Comparison of ENCODE assay signal across 8 cellular contexts in the genomic region with DNA sequence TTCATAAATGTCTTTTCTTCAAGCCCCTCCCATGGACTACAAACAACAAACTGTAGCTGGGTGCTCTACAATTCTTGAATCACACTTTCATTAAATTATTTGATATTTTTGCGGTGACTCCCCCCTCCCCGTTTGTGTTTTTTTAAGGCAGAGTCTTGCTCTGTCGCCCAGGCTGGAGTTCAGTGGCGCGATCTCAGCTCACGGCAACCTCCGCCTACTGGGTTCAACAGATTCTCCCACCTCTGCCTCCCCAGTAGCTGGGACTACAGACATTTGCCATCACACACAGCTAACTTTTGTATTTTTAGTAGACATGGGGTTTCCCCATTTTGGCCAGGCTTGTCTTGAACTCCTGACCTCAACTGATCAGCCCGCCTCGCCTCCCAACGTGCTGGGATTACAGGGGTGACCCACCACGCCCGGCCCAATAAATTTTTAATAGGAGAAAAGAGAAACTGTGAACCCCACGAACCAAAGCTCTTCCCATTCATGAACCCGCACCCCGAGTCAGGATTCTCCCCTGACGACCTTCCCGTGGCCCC. TPM values are rescaled to one million over a fixed set of nuclear protein-coding genes. Genes with fewer than 3 reads are reported as not detected.
DNase-seq lines count a peak whose midpoint lies in the region; ATAC-seq, FAIRE-seq and TF ChIP-seq lines count a peak whose summit lies in the region.

No MANE protein-coding gene starts in this region.

- H3K9me3 Mint-ChIP-seq in H9 (peaks cover 53 to 63% of the 10 kb centered on the region in 2 experiments), glutamatergic neuron (ENCODE audit: unreplicated experiment) (peaks cover 14% of the 10 kb centered on the region)
- peaks cover 41% of the 10 kb centered on the region for H3K9me3 Mint-ChIP-seq in activated CD4-positive, alpha-beta T cell treated with anti-CD3 and anti-CD28 coated beads, Interleukin-2, amount 10 ng/mL, durations not matched to agents 7 days and 5 days
- H3K9me3 Mint-ChIP-seq in stimulated activated naive B cell treated with anti-CD40 and anti-IgM and Interleukin-4, amounts not matched to agents 10 μg/mL and 1 μg/mL and 100 μg/mL, for 72 hours, result peaks cover 0 to 9% of the 10 kb centered on the region in 2 donors

- no peaks in the 10 kb centered on the region for H3K4me1 ChIP-seq in H9 (ENCODE audit: insufficient read depth, low read length)

- H3K27me3 ChIP-seq in H9 (ENCODE audit: insufficient read depth, low read length), result no peaks in the 10 kb centered on the region

- no peak overlapping the region for H2BK120ac ChIP-seq in H9 (ENCODE audit: low read depth, low read length, poor library complexity, severe bottlenecking)

- H2AK5ac ChIP-seq in H9 (ENCODE audit: insufficient read length, low read length), result no peak overlapping the region

- H3K14ac ChIP-seq in H9 (ENCODE audit: insufficient read depth, low read length), result peak overlapping the region; percentile 37; the same call in 1 of the 2 replicates

- H3K36me3 Mint-ChIP-seq in H9 (ENCODE audit: insufficient read depth in 1 of 3, low read depth in 3 of 3), result peaks cover 7 to 33% (median 22%) of the 10 kb centered on the region in 3 experiments; a peak in 6 of 7 replicates
- peaks cover 70% of the 10 kb centered on the region for H3K36me3 Mint-ChIP-seq in activated CD4-positive, alpha-beta T cell treated with anti-CD3 and anti-CD28 coated beads, Interleukin-2, amount 10 ng/mL, durations not matched to agents 7 days and 5 days (ENCODE audit: low read depth)
- peaks cover 15% of the 10 kb centered on the region for H3K36me3 Mint-ChIP-seq in glutamatergic neuron (ENCODE audit: unreplicated experiment)
- peaks cover 42 to 53% of the 10 kb centered on the region in 2 donors for H3K36me3 Mint-ChIP-seq in stimulated activated naive B cell treated with anti-CD40 and anti-IgM and Interleukin-4, amounts not matched to agents 10 μg/mL and 1 μg/mL and 100 μg/mL, for 72 hours

- CTCF ChIA-PET in activated CD4-positive, alpha-beta T cell treated with anti-CD3 and anti-CD28 coated beads, Interleukin-2, amount 10 ng/mL, durations not matched to agents 7 days and 5 days (lab: Charles Lee), result interaction anchor here (1.0 to 2.0 kb wide), 6 partner anchors 11 to 289 kb away, joined by 3 to 9 read pairs (median 4); a partner anchor contains a TSS

- H3K9ac ChIP-seq in H9 (ENCODE audit: extremely low read depth, insufficient read length, low read length), result peak overlapping the region; percentile 97

- no CpG with 5 or more reads among the region's 17 CpGs for WGBS in H9 (ENCODE audit: extremely low coverage, insufficient read length, low lambda C conversion rate)

- H3K4me3 Mint-ChIP-seq in H9 (peak overlapping the region; percentile 82 to 96), glutamatergic neuron (ENCODE audit: unreplicated experiment) (peak overlapping the region; percentile 99)
- H3K4me3 Mint-ChIP-seq in activated CD4-positive, alpha-beta T cell treated with anti-CD3 and anti-CD28 coated beads, Interleukin-2, amount 10 ng/mL, durations not matched to agents 7 days and 5 days, result peak overlapping the region; percentile 100
- H3K4me3 Mint-ChIP-seq in stimulated activated naive B cell treated with anti-CD40 and anti-IgM and Interleukin-4, amounts not matched to agents 10 μg/mL and 1 μg/mL and 100 μg/mL, for 72 hours, result peak overlapping the region; percentile 96 to 98

- no peak overlapping the region for H3K23ac ChIP-seq in H9 (ENCODE audit: insufficient read length, low read depth, low read length)

- peaks cover 3% of the 10 kb centered on the region for H3K23me2 ChIP-seq in H9 (ENCODE audit: insufficient read length, low read depth, low read length, poor library complexity, severe bottlenecking)

- POLR2A ChIA-PET in activated CD4-positive, alpha-beta T cell treated with anti-CD3 and anti-CD28 coated beads, Interleukin-2, amount 10 ng/mL, durations not matched to agents 7 days and 5 days (lab: Charles Lee), result interaction anchor here (0.5 to 1.9 kb wide), 8 partner anchors 45 to 346 kb away, joined by 3 to 10 read pairs (median 3); a partner anchor contains a TSS

- no peaks in the 10 kb centered on the region for H4K20me1 ChIP-seq in H9 (ENCODE audit: control insufficient read depth, insufficient read depth, insufficient read length)

- no peaks in the 10 kb centered on the region; the same call in 1 of the 2 replicates for H3K79me2 ChIP-seq in H9 (ENCODE audit: insufficient read depth, low read length)

- no peak overlapping the region for H2BK5ac ChIP-seq in H9 (ENCODE audit: insufficient read length, low read length)

- no peak for FAIRE-seq in HTR-8/SVneo (lab: Jason Lieb, UNC)

- H2BK12ac ChIP-seq in H9 (ENCODE audit: insufficient read length, low read depth, low read length), result no peak overlapping the region

- H4K8ac ChIP-seq in H9 (replicated peaks; ENCODE audit: insufficient read length, low read depth, low read length), result no peak overlapping the region

- H3K79me1 ChIP-seq in H9 (ENCODE audit: insufficient read depth, low read depth, low read length, poor library complexity, severe bottlenecking), result peaks cover 2% of the 10 kb centered on the region

- H3K4me1 Mint-ChIP-seq in H9 (no peaks in the 10 kb centered on the region), glutamatergic neuron (ENCODE audit: low read depth, unreplicated experiment) (peaks cover 6% of the 10 kb centered on the region)
- H3K4me1 Mint-ChIP-seq in activated CD4-positive, alpha-beta T cell treated with anti-CD3 and anti-CD28 coated beads, Interleukin-2, amount 10 ng/mL, durations not matched to agents 7 days and 5 days, result peaks cover 39% of the 10 kb centered on the region
- peaks cover 27 to 58% of the 10 kb centered on the region in 2 donors for H3K4me1 Mint-ChIP-seq in stimulated activated naive B cell treated with anti-CD40 and anti-IgM and Interleukin-4, amounts not matched to agents 10 μg/mL and 1 μg/mL and 100 μg/mL, for 72 hours

- H3K9me3 ChIP-seq in H9 (ENCODE audit: control insufficient read depth, low read depth, low read length), result no peaks in the 10 kb centered on the region

- H3K56ac ChIP-seq in H9 (ENCODE audit: insufficient read length, low read depth, low read length), result no peak overlapping the region

- H4K5ac ChIP-seq in H9 (ENCODE audit: insufficient read length, low read depth, low read length), result no peak overlapping the region

- H3K27ac Mint-ChIP-seq in H9, result peak overlapping the region; percentile 84 to 94 (median 85); a peak in 5 of 7 replicates
- peak overlapping the region; percentile 99 for H3K27ac Mint-ChIP-seq in activated CD4-positive, alpha-beta T cell treated with anti-CD3 and anti-CD28 coated beads, Interleukin-2, amount 10 ng/mL, durations not matched to agents 7 days and 5 days
- peak overlapping the region; percentile 99 for H3K27ac Mint-ChIP-seq in glutamatergic neuron (ENCODE audit: unreplicated experiment)
- peak overlapping the region; percentile 99 for H3K27ac Mint-ChIP-seq in stimulated activated naive B cell treated with anti-CD40 and anti-IgM and Interleukin-4, amounts not matched to agents 10 μg/mL and 1 μg/mL and 100 μg/mL, for 72 hours

- H3K27me3 Mint-ChIP-seq in H9 (ENCODE audit: low read depth) (no peaks in the 10 kb centered on the region; the same call in 1 of the 2 replicates), glutamatergic neuron (ENCODE audit: unreplicated experiment) (peaks cover 9% of the 10 kb centered on the region)
- H3K27me3 Mint-ChIP-seq in activated CD4-positive, alpha-beta T cell treated with anti-CD3 and anti-CD28 coated beads, Interleukin-2, amount 10 ng/mL, durations not matched to agents 7 days and 5 days, result no peaks in the 10 kb centered on the region
- H3K27me3 Mint-ChIP-seq in stimulated activated naive B cell treated with anti-CD40 and anti-IgM and Interleukin-4, amounts not matched to agents 10 μg/mL and 1 μg/mL and 100 μg/mL, for 72 hours, result no peaks in the 10 kb centered on the region

- no peak overlapping the region for H3K27ac ChIP-seq in H9 (ENCODE audit: insufficient read length, low read depth, low read length)

- H3K4me2 ChIP-seq in H9 (ENCODE audit: insufficient read depth, insufficient read length, low read length), result peak overlapping the region; percentile 69

- no peak overlapping the region for H2BK15ac ChIP-seq in H9 (ENCODE audit: low read depth, low read length)

- ATAC-seq in stimulated activated naive B cell treated with anti-CD40 and anti-IgM and Interleukin-4, amounts not matched to agents 10 μg/mL and 1 μg/mL and 100 μg/mL, for 72 hours (replicated peaks), result peak; percentile 12 to 18
- ATAC-seq in HG03159 (IDR thresholded peaks at IDR 0.05; ENCODE audit: unreplicated experiment), result no peak

- no peak overlapping the region for H2BK20ac ChIP-seq in H9 (ENCODE audit: low read depth, low read length, poor library complexity, severe bottlenecking)

- DNase-seq in H9 (no peak), glutamatergic neuron (no peak), HTR-8/SVneo (ENCODE audit: insufficient read length, low spot score) (no peak), NCI-H2107 (lab: John Stamatoyannopoulos, UW) (no peak), NCI-H748 (lab: John Stamatoyannopoulos, UW; ENCODE audit: unreplicated experiment) (no peak)
- DNase-seq in activated CD4-positive, alpha-beta T cell treated with anti-CD3 and anti-CD28 coated beads, Interleukin-2, amount 10 ng/mL, durations not matched to agents 7 days and 5 days, result peak; percentile 14
- DNase-seq in stimulated activated naive B cell treated with anti-CD40 and anti-IgM and Interleukin-4, amounts not matched to agents 10 μg/mL and 1 μg/mL and 100 μg/mL, for 72 hours, result peak; percentile 35

- no peak overlapping the region for H3T11ph ChIP-seq in H9 (ENCODE audit: low read length)

- H4K91ac ChIP-seq in H9 (ENCODE audit: insufficient read length, low read depth, low read length), result no peak overlapping the region

- no peak overlapping the region for H3K18ac ChIP-seq in H9 (ENCODE audit: insufficient read length, low read depth, low read length)

- no peak overlapping the region for H2AFZ ChIP-seq in H9 (ENCODE audit: low read length)

- no peak overlapping the region for H3K4ac ChIP-seq in H9 (ENCODE audit: low read depth, low read length)

- TF ChIP-seq CTCF in H9 (conservative IDR thresholded peaks at IDR 0.05) (no peak), glutamatergic neuron (IDR thresholded peaks at IDR 0.05; ENCODE audit: partially characterized antibody, unreplicated experiment) (no peak)

RNA-seq across cellular contexts. Expression of a gene that starts 0.7 kb away (rescaled TPM):
- total RNA-seq in H9 (2021), result 2.0 and 3.0 TPM in 2 replicates
- total RNA-seq in activated CD4-positive, alpha-beta T cell treated with anti-CD3 and anti-CD28 coated beads, Interleukin-2, amount 10 ng/mL, durations not matched to agents 7 days and 5 days, result 10 to 100 TPM; 23.0 to 26.7 TPM
- 39.0 TPM for total RNA-seq in glutamatergic neuron (ENCODE audit: unreplicated experiment)

RNA-seq across cellular contexts. Expression of a gene that starts 44.8 kb away (rescaled TPM):
- total RNA-seq in H9 (2021), result 47.7 and 51.0 TPM in 2 replicates
- 10 to 100 TPM; 19.8 to 22.5 TPM for total RNA-seq in activated CD4-positive, alpha-beta T cell treated with anti-CD3 and anti-CD28 coated beads, Interleukin-2, amount 10 ng/mL, durations not matched to agents 7 days and 5 days
- 56.0 TPM for total RNA-seq in glutamatergic neuron (ENCODE audit: unreplicated experiment)

Comparison
In these comparisons a context has a peak if more than half of its experiments do, and no peak if none do; other contexts are left out.
1. DNase-seq: peak in activated CD4-positive, alpha-beta T cell treated with anti-CD3 and anti-CD28 coated beads, Interleukin-2, amount 10 ng/mL, durations not matched to agents 7 days and 5 days (single experiment) and stimulated activated naive B cell treated with anti-CD40 and anti-IgM and Interleukin-4, amounts not matched to agents 10 μg/mL and 1 μg/mL and 100 μg/mL, for 72 hours (single experiment); none in H9 (single experiment), glutamatergic neuron (single experiment), HTR-8/SVneo (single experiment), NCI-H2107 (single experiment) and NCI-H748 (single experiment).
2. Peak in every context shown above with its lines, with median percentiles within 50 percentile points of each other: H3K27ac Mint-ChIP-seq and H3K4me3 Mint-ChIP-seq.